In genomic region chr15:45399381-45400212, GRCh38 we compare ENCODE assay signal across 8 cellular contexts. TPM values are rescaled to one million over a fixed set of nuclear protein-coding genes. Genes with fewer than 3 reads are reported as not detected.
DNase-seq lines count a peak whose midpoint lies in the region; ATAC-seq and TF ChIP-seq lines count a peak whose summit lies in the region.

No MANE protein-coding gene starts in this region.

- TF ChIP-seq RAD21 in HCT116 (IDR thresholded peaks at IDR 0.05; ENCODE audit: low read depth), result peak; percentile 78
- TF ChIP-seq RAD21 in neural cell (conservative IDR thresholded peaks at IDR 0.05), result peak; percentile 66

- H3K4me3 Mint-ChIP-seq in CD4-positive, alpha-beta memory T cell, result peak overlapping the region in 1 of 8 donors; percentile 28
- H3K4me3 Mint-ChIP-seq in activated CD4-positive, alpha-beta memory T cell treated with anti-CD3 and anti-CD28 coated beads for 36 hours, result no peak overlapping the region

- no peaks in the 10 kb centered on the region for H4K20me1 ChIP-seq in HCT116 (ENCODE audit: insufficient read depth)
- no peaks in the 10 kb centered on the region for H4K20me1 ChIP-seq in OCI-LY1 (ENCODE audit: insufficient read depth, low read length)
- no peaks in the 10 kb centered on the region for H4K20me1 ChIP-seq in neural cell (ENCODE audit: insufficient read depth)

- H3K36me3 Mint-ChIP-seq in CD4-positive, alpha-beta memory T cell, result peaks cover 0 to 9% of the 10 kb centered on the region in 2 donors
- no peaks in the 10 kb centered on the region for H3K36me3 Mint-ChIP-seq in activated CD4-positive, alpha-beta memory T cell treated with anti-CD3 and anti-CD28 coated beads for 36 hours

- CTCF ChIA-PET in CD4-positive, alpha-beta memory T cell (lab: Charles Lee; ENCODE audit: partially characterized antibody), result interaction anchor here (0.8 to 6.8 kb wide), 26 partner anchors 8 to 277 kb away, joined by 3 to 77 read pairs (median 4); no protein-coding TSS in a partner anchor
- CTCF ChIA-PET in HCT116 (lab: Charles Lee), result interaction anchor here (1.0 to 4.8 kb wide), 7 partner anchors 10 to 273 kb away, joined by 3 to 48 read pairs (median 4); no protein-coding TSS in a partner anchor
- CTCF ChIA-PET in activated CD4-positive, alpha-beta memory T cell treated with anti-CD3 and anti-CD28 coated beads for 36 hours (lab: Charles Lee), result interaction anchor here (0.7 to 7.2 kb wide), 23 partner anchors 8 to 283 kb away, joined by 3 to 71 read pairs (median 4); no protein-coding TSS in a partner anchor

- TF ChIP-seq POLR2A in HCT116 (IDR thresholded peaks at IDR 0.05; ENCODE audit: borderline replicate concordance, extremely low read depth, insufficient read depth, insufficient read length), result no peak

- H3K9ac ChIP-seq in HCT116 (ENCODE audit: low read length), result no peak overlapping the region
- H3K9ac ChIP-seq in OCI-LY1 (ENCODE audit: low read length), result no peak overlapping the region
- H3K9ac ChIP-seq in neural cell (ENCODE audit: low read length), result no peak overlapping the region

- no peak for TF ChIP-seq EP300 in neural cell (conservative IDR thresholded peaks at IDR 0.05; ENCODE audit: poor library complexity, severe bottlenecking)

- peaks cover 0 to 4% of the 10 kb centered on the region in 2 donors for H3K27me3 Mint-ChIP-seq in CD4-positive, alpha-beta memory T cell
- H3K27me3 Mint-ChIP-seq in activated CD4-positive, alpha-beta memory T cell treated with anti-CD3 and anti-CD28 coated beads for 36 hours, result no peaks in the 10 kb centered on the region

- H3K4me3 ChIP-seq in CD4-positive, alpha-beta memory T cell (ENCODE audit: low read length in 2 of 2), result no peak overlapping the region
- H3K4me3 ChIP-seq in HCT116 (replicated peaks in 1 of 2; ENCODE audit: low read depth in 1 of 2, low read length in 2 of 2) (no peak overlapping the region), OCI-LY1 (ENCODE audit: low read depth, low read length, poor library complexity, severe bottlenecking) (no peak overlapping the region), dorsolateral prefrontal cortex (peak overlapping the region in 1 of 59 donors; percentile 6), neural cell (ENCODE audit: low read length) (no peak overlapping the region)

- RAD21 ChIA-PET in HCT116 (lab: Charles Lee; ENCODE audit: low non-redundant PET in 1 of 2, low total read pairs in 2 of 2, uncharacterized antibody in 2 of 2, unreplicated experiment in 2 of 2), result interaction anchor here in 1 of 2 experiments (1.0 kb wide), 1 partner anchor 237 kb away, joined by 3 read pairs; no protein-coding TSS in a partner anchor

- peak in 4 of 5 donors; percentile 43 to 49 (median 45) for DNase-seq in CD4-positive, alpha-beta memory T cell
- DNase-seq in HCT116 (ENCODE audit: low read depth, low spot score), result peak; percentile 60
- DNase-seq in dorsolateral prefrontal cortex, result no peak
- no peak for DNase-seq in activated CD4-positive, alpha-beta memory T cell treated with anti-CD3 and anti-CD28 coated beads for 36 hours
- no peak for DNase-seq in stimulated activated CD4-positive, alpha-beta T cell treated with anti-CD3 and anti-CD28 coated beads, Interleukin-15, amount 100 ng/mL, for 24 hours

- H3F3A ChIP-seq in OCI-LY1 (ENCODE audit: insufficient read depth, low read length) (0 out of 2 replicates have a peak, but pooled peaks cover 7% of the 10 kb centered on the region), neural cell (ENCODE audit: insufficient read depth, low read length, poor library complexity, severe bottlenecking) (no peaks in the 10 kb centered on the region)

- peaks cover 12 to 23% (median 15%) of the 10 kb centered on the region in 4 donors for H3K4me1 Mint-ChIP-seq in CD4-positive, alpha-beta memory T cell
- peaks cover 14% of the 10 kb centered on the region for H3K4me1 Mint-ChIP-seq in activated CD4-positive, alpha-beta memory T cell treated with anti-CD3 and anti-CD28 coated beads for 36 hours (ENCODE audit: low read depth)

- H3K4me1 ChIP-seq in CD4-positive, alpha-beta memory T cell (ENCODE audit: insufficient read depth, low read length), result peaks cover 22% of the 10 kb centered on the region
- H3K4me1 ChIP-seq in HCT116 (ENCODE audit: control insufficient read depth in 1 of 2, insufficient read depth in 2 of 2, low read length in 2 of 2), result peaks cover 5 to 15% of the 10 kb centered on the region in 2 experiments; a peak in 3 of 4 replicates
- H3K4me1 ChIP-seq in OCI-LY1 (ENCODE audit: insufficient read depth, low read length, severe bottlenecking), result peaks cover 21% of the 10 kb centered on the region

- H3K36me3 ChIP-seq in CD4-positive, alpha-beta memory T cell (ENCODE audit: insufficient read depth, low read length), result no peaks in the 10 kb centered on the region
- H3K36me3 ChIP-seq in HCT116 (ENCODE audit: control insufficient read depth in 1 of 2, insufficient read depth in 2 of 2, low read length in 2 of 2) (no peaks in the 10 kb centered on the region), OCI-LY1 (ENCODE audit: insufficient read depth, low read length) (no peaks in the 10 kb centered on the region), neural cell (ENCODE audit: insufficient read depth, low read length) (no peaks in the 10 kb centered on the region)

- no peaks in the 10 kb centered on the region for H3K9me3 Mint-ChIP-seq in CD4-positive, alpha-beta memory T cell
- no peaks in the 10 kb centered on the region for H3K9me3 Mint-ChIP-seq in activated CD4-positive, alpha-beta memory T cell treated with anti-CD3 and anti-CD28 coated beads for 36 hours

- H3K27ac Mint-ChIP-seq in CD4-positive, alpha-beta memory T cell, result peak overlapping the region in 2 of 7 donors; percentile 2 to 47
- no peak overlapping the region for H3K27ac Mint-ChIP-seq in activated CD4-positive, alpha-beta memory T cell treated with anti-CD3 and anti-CD28 coated beads for 36 hours

- no peak overlapping the region for H3K27ac ChIP-seq in CD4-positive, alpha-beta memory T cell (ENCODE audit: low read depth, low read length)
- no peak overlapping the region for H3K27ac ChIP-seq in HCT116 (ENCODE audit: low read depth, low read length)
- no peak overlapping the region for H3K27ac ChIP-seq in OCI-LY1 (ENCODE audit: low read depth, low read length, poor library complexity, severe bottlenecking)
- peak overlapping the region in 23 of 59 donors; percentile 0 to 60 (median 35) for H3K27ac ChIP-seq in dorsolateral prefrontal cortex
- H3K27ac ChIP-seq in neural cell (ENCODE audit: low read length), result no peak overlapping the region

- TF ChIP-seq CTCF in HCT116 (IDR thresholded peaks at IDR 0.05 in 2 of 3, conservative IDR thresholded peaks at IDR 0.05 in 1 of 3; ENCODE audit: borderline replicate concordance in 1 of 3, insufficient read depth in 1 of 3, low read depth in 2 of 3, low read length in 2 of 3) (peak; percentile 53 to 77 (median 76)), OCI-LY1 (IDR thresholded peaks at IDR 0.05; ENCODE audit: low read length) (peak; percentile 80), dorsolateral prefrontal cortex (IDR thresholded peaks at IDR 0.05 in 54 of 56, conservative IDR thresholded peaks at IDR 0.05 in 2 of 56; ENCODE audit: low read depth in 1 of 56, partially characterized antibody in 56 of 56) (peak; percentile 67 to 91 (median 83)), neural cell (IDR thresholded peaks at IDR 0.05; ENCODE audit: poor library complexity, severe bottlenecking) (peak; percentile 64)

- H3K79me2 ChIP-seq in HCT116 (ENCODE audit: insufficient read depth, low read length), result peaks cover 23% of the 10 kb centered on the region
- H3K79me2 ChIP-seq in OCI-LY1 (ENCODE audit: insufficient read depth, low read length), result peaks cover 10% of the 10 kb centered on the region
- peaks cover 15% of the 10 kb centered on the region for H3K79me2 ChIP-seq in neural cell (replicated peaks; ENCODE audit: insufficient read depth, low read length)

- no TSS peak for BruUV-seq in HCT116 (replicated peaks; lab: Mats Ljungman, UMichigan)

- POLR2A ChIA-PET in CD4-positive, alpha-beta memory T cell (lab: Charles Lee; ENCODE audit: partially characterized antibody), result interaction anchor here (0.8 to 4.1 kb wide), 2 partner anchors 199 to 273 kb away, joined by 3 to 73 read pairs; no protein-coding TSS in a partner anchor
- POLR2A ChIA-PET in HCT116 (lab: Charles Lee), result no interaction called here
- POLR2A ChIA-PET in activated CD4-positive, alpha-beta memory T cell treated with anti-CD3 and anti-CD28 coated beads for 36 hours (lab: Charles Lee), result no interaction called here

- H3K4me2 ChIP-seq in HCT116 (ENCODE audit: low read length), result no peak overlapping the region
- H3K4me2 ChIP-seq in OCI-LY1 (ENCODE audit: low read length), result no peak overlapping the region
- no peak overlapping the region for H3K4me2 ChIP-seq in neural cell (ENCODE audit: low read length)

- peak; percentile 24 for ATAC-seq in HCT116
- ATAC-seq in GM18867 (IDR thresholded peaks at IDR 0.05; ENCODE audit: unreplicated experiment), result no peak

- H3K9me2 ChIP-seq in HCT116 (ENCODE audit: insufficient read depth), result no peaks in the 10 kb centered on the region
- H3K9me2 ChIP-seq in OCI-LY1 (ENCODE audit: low read depth, low read length), result no peaks in the 10 kb centered on the region
- H3K9me2 ChIP-seq in neural cell (ENCODE audit: insufficient read depth, low read length), result no peaks in the 10 kb centered on the region

- no peaks in the 10 kb centered on the region for H3K27me3 ChIP-seq in CD4-positive, alpha-beta memory T cell (ENCODE audit: insufficient read depth, low read length)
- H3K27me3 ChIP-seq in HCT116 (ENCODE audit: insufficient read depth, low read length), result no peaks in the 10 kb centered on the region
- no peaks in the 10 kb centered on the region for H3K27me3 ChIP-seq in OCI-LY1 (ENCODE audit: insufficient read depth, low read length)
- no peaks in the 10 kb centered on the region for H3K27me3 ChIP-seq in dorsolateral prefrontal cortex
- H3K27me3 ChIP-seq in neural cell (ENCODE audit: insufficient read depth, low read depth, low read length), result no peaks in the 10 kb centered on the region

- H2AFZ ChIP-seq in HCT116 (ENCODE audit: low read depth, low read length, poor library complexity, severe bottlenecking), result no peak overlapping the region
- no peak overlapping the region for H2AFZ ChIP-seq in OCI-LY1 (ENCODE audit: low read length)
- H2AFZ ChIP-seq in neural cell (ENCODE audit: low read depth, low read length), result no peak overlapping the region

- no peaks in the 10 kb centered on the region for H3K9me3 ChIP-seq in CD4-positive, alpha-beta memory T cell (ENCODE audit: control insufficient read depth in 1 of 2, low read length in 2 of 2)
- H3K9me3 ChIP-seq in HCT116 (ENCODE audit: control insufficient read depth in 1 of 2, insufficient read depth in 1 of 2, low read depth in 1 of 2, low read length in 2 of 2), result no peaks in the 10 kb centered on the region
- no peaks in the 10 kb centered on the region for H3K9me3 ChIP-seq in OCI-LY1 (ENCODE audit: low read length)
- no peaks in the 10 kb centered on the region for H3K9me3 ChIP-seq in neural cell (ENCODE audit: low read length)

- intact Hi-C loops in CD4-positive, alpha-beta memory T cell (cut with micrococcal nuclease), result loop anchor here (1.0 kb wide), 5 partner anchors 92 to 273 kb away; no protein-coding TSS in a partner anchor
- intact Hi-C loops in HCT116 (cut with micrococcal nuclease), result loop anchor here (1.0 kb wide), 3 partner anchors 92 to 236 kb away; no protein-coding TSS in a partner anchor
- intact Hi-C loops in dorsolateral prefrontal cortex (cut with DNase I), result loop anchor here (2.0 to 10.0 kb wide), 6 partner anchors 55 to 232 kb away; no protein-coding TSS in a partner anchor
- intact Hi-C loops in activated CD4-positive, alpha-beta memory T cell treated with anti-CD3 and anti-CD28 coated beads for 36 hours (cut with micrococcal nuclease), result loop anchor here (1.0 to 10.0 kb wide), 3 partner anchors 92 to 1575 kb away; partner anchors contain the start of genes DUOX1, DUOXA1, MFAP1 and WDR76

RNA-seq across cellular contexts. Expression of gene GATM, which starts 21.3 kb away (rescaled TPM):
- total RNA-seq in CD4-positive, alpha-beta memory T cell, result 1 to 10 TPM; 1.1 to 1.6 TPM
- polyA plus RNA-seq in CD4-positive, alpha-beta memory T cell, result under 1 TPM in 1 of 2 donors, not detected in 1; 0.26 TPM
- total RNA-seq in HCT116 (2021; ENCODE audit: unreplicated experiment), result 3.1 TPM
- polyA plus RNA-seq in HCT116 (2012), result 1.3 and 2.4 TPM in 2 replicates
- total RNA-seq in dorsolateral prefrontal cortex, result 100 to 1,000 TPM; 103 to 309 (median 166) TPM
- polyA plus RNA-seq in neural cell, result 13.3 and 15.8 TPM in 2 replicates
- polyA minus RNA-seq in neural cell, result 9.5 and 9.7 TPM in 2 replicates
- total RNA-seq in activated CD4-positive, alpha-beta memory T cell treated with anti-CD3 and anti-CD28 coated beads for 36 hours, result 1 to 10 TPM in 1 of 2 experiments, under 1 TPM in 1; 0.62 to 1.3 TPM

Comparison
In these comparisons a context has a peak if more than half of its experiments do, and no peak if none do; other contexts are left out.
1. DNase-seq: peak in CD4-positive, alpha-beta memory T cell (4 of 5) and HCT116 (single experiment); none in dorsolateral prefrontal cortex (0 of 10), activated CD4-positive, alpha-beta memory T cell treated with anti-CD3 and anti-CD28 coated beads for 36 hours (single experiment) and stimulated activated CD4-positive, alpha-beta T cell treated with anti-CD3 and anti-CD28 coated beads, Interleukin-15, amount 100 ng/mL, for 24 hours (single experiment).
2. RNA of gene GATM, which starts 21.3 kb away (total RNA-seq): 103 to 309 TPM in dorsolateral prefrontal cortex; 3.1 TPM in HCT116 (single experiment), 1.1 to 1.6 TPM in CD4-positive, alpha-beta memory T cell and 0.62 to 1.3 TPM in activated CD4-positive, alpha-beta memory T cell treated with anti-CD3 and anti-CD28 coated beads for 36 hours; every median in the first group is over 10 times any median in the second.
3. Peak in every context shown above with its lines, with median percentiles within 50 percentile points of each other: CTCF ChIP-seq.